Comparison of ENCODE assay signal across 8 cellular contexts in genomic region chr10:97718659-97719142, GRCh38. TPM values are rescaled to one million over a fixed set of nuclear protein-coding genes. Genes with fewer than 3 reads are reported as not detected.
DNase-seq lines count a peak whose midpoint lies in the region; ATAC-seq, FAIRE-seq and TF ChIP-seq lines count a peak whose summit lies in the region.

No MANE protein-coding gene starts in this region.

- no peaks in the 10 kb centered on the region for H3K9me3 ChIP-seq in A549

- H3K4me1 ChIP-seq in A549, result peaks cover 38% of the 10 kb centered on the region

- H3K4me2 ChIP-seq in A549, result peak overlapping the region; percentile 50

- ATAC-seq in A549 (peak; percentile 15 to 20; a peak in 4 of 6 replicates), HG03571 (IDR thresholded peaks at IDR 0.05; ENCODE audit: unreplicated experiment) (no peak)

- H3K27ac ChIP-seq in A549, result peak overlapping the region; percentile 69 to 81; a peak in 5 of 6 replicates

- no peak for TF ChIP-seq RAD21 in A549 (conservative IDR thresholded peaks at IDR 0.05 in 1 of 2, IDR thresholded peaks at IDR 0.05 in 1 of 2)

- WGBS in A549 (ENCODE audit: missing lambda C conversion rate), result 38% methylated on average over 8 of the region's 8 CpGs

- DNase-seq in A549 (ENCODE audit: low read depth in 1 of 2, low spot score in 1 of 2) (peak; percentile 41 to 63), LNCaP clone FGC (ENCODE audit: low read depth) (peak; percentile 99), cardiac fibroblast (ENCODE audit: low read depth in 2 of 2) (peak; percentile 44 to 59), mucosa of gallbladder (ENCODE audit: low spot score) (peak; percentile 83), NCI-H1694 (lab: John Stamatoyannopoulos, UW) (no peak)
- no peak for DNase-seq in activated T-cell treated with anti-CD3 and anti-CD28 coated beads, Interleukin-2, amount 50 U/mL, for 48 hours
- no peak for DNase-seq in stimulated activated CD4-positive, alpha-beta T cell treated with anti-CD3 and anti-CD28 coated beads, Interleukin-4, amount 100 ng/mL, for 1 hour

- CTCF ChIA-PET in A549 (lab: Yijun Ruan, JAX), result interaction anchor here (0.9 to 36.9 kb wide), 4 partner anchors 4 to 43 kb away, joined by 3 to 1127 read pairs (median 1006); partner anchors contain the start of genes AVPI1, MARVELD1 and ZFYVE27

- POLR2A ChIA-PET in A549 (lab: Yijun Ruan, JAX), result interaction anchor here (1.5 to 2.3 kb wide), 2 partner anchors 18 to 32 kb away, joined by 5 to 8 read pairs; partner anchors contain the start of genes AVPI1 and ZFYVE27

- H3K4me3 ChIP-seq in A549, result 0 out of 3 replicates have a peak overlapping the region, but pooled peaks have one; percentile 7
- no peak overlapping the region for H3K4me3 ChIP-seq in LNCaP clone FGC (ENCODE audit: low read depth, low read length)
- H3K4me3 ChIP-seq in cardiac fibroblast (replicated peaks in 1 of 2; ENCODE audit: low read depth in 2 of 2, low read length in 2 of 2), result no peak overlapping the region

- TF ChIP-seq CTCF in A549 (IDR thresholded peaks at IDR 0.05), result no peak
- no peak for TF ChIP-seq CTCF in LNCaP clone FGC (IDR thresholded peaks at IDR 0.05; ENCODE audit: control insufficient read depth, extremely low read depth, insufficient read depth)
- no peak for TF ChIP-seq CTCF in cardiac fibroblast (IDR thresholded peaks at IDR 0.05; ENCODE audit: low read depth, low read length)

- TF ChIP-seq POLR2A in A549 (IDR thresholded peaks at IDR 0.05; ENCODE audit: low read length), result no peak

- FAIRE-seq in A549 (lab: Jason Lieb, UNC), result peak; percentile 73

- no peak for TF ChIP-seq EP300 in A549 (IDR thresholded peaks at IDR 0.05)

TF ChIP-seq in A549, 52 proteins besides CTCF, POLR2A, EP300 and RAD21:
- TF ChIP-seq CEBPB (IDR thresholded peaks at IDR 0.05), result peak; percentile 43; a peak in 2 of 4 replicates
- no peak for TF ChIP-seq ZC3H11A (IDR thresholded peaks at IDR 0.05)
- no peak for TF ChIP-seq TP53 (CRISPR knock-in tag; IDR thresholded peaks at IDR 0.05)
- no peak for TF ChIP-seq TFCP2L1 (CRISPR knock-in tag; IDR thresholded peaks at IDR 0.05)
- peak in 1 of 2 experiments; percentile 23; a peak in 1 of 5 replicates for TF ChIP-seq JUN (IDR thresholded peaks at IDR 0.05)
- no peak for TF ChIP-seq KDM1A (IDR thresholded peaks at IDR 0.05; ENCODE audit: low read depth)
- no peak for TF ChIP-seq CBX2 (IDR thresholded peaks at IDR 0.05; ENCODE audit: borderline replicate concordance, low read depth)
- no peak for TF ChIP-seq RARB (CRISPR knock-in tag; IDR thresholded peaks at IDR 0.05)
- TF ChIP-seq, protein P1, sequence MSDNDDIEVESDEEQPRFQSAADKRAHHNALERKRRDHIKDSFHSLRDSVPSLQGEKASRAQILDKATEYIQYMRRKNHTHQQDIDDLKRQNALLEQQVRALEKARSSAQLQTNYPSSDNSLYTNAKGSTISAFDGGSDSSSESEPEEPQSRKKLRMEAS (IDR thresholded peaks at IDR 0.05), result peak; percentile 44; the same call in 1 of the 2 replicates
- TF ChIP-seq ELK1 (IDR thresholded peaks at IDR 0.05; ENCODE audit: low read depth, low read length), result no peak

RNA-seq across cellular contexts. Expression of gene MARVELD1, which starts 5.2 kb away (rescaled TPM):
- polyA plus RNA-seq in A549 (2011; rRNA removed), result 29.1 and 30.9 TPM in 2 replicates
- polyA plus RNA-seq in A549 (2012; cell fraction: cytosol; rRNA removed), result 24.7 and 37.8 TPM in 2 replicates
- polyA plus RNA-seq in A549 (2012; cell fraction: nucleus; rRNA removed), result 32.9 and 38.3 TPM in 2 replicates
- polyA plus RNA-seq in A549 (2017; fragmentation: RNase III; extraction: RNeasy Plus Mini Kit Qiagen cat#74134 plus additional on column Dnase treatment), result 27.4 to 31.7 TPM (median 31.3 TPM) in 3 replicates
- 18.4 and 18.9 TPM in 2 replicates for polyA minus RNA-seq in A549 (2011; rRNA and poly(A)+ RNA removed)
- total RNA-seq in mucosa of gallbladder, result 37.8 TPM

RNA-seq across cellular contexts. Expression of gene ZFYVE27, which starts 18.2 kb away (rescaled TPM):
- polyA plus RNA-seq in A549 (2011; rRNA removed) (17.1 and 20.2 TPM in 2 replicates), A549 (2017; fragmentation: RNase III; extraction: RNeasy Plus Mini Kit Qiagen cat#74134 plus additional on column Dnase treatment) (17.1 to 20.1 TPM (median 19.6 TPM) in 3 replicates)
- 18.3 and 21.1 TPM in 2 replicates for polyA plus RNA-seq in A549 (2012; cell fraction: cytosol; rRNA removed)
- 60.5 and 76.0 TPM in 2 replicates for polyA plus RNA-seq in A549 (2012; cell fraction: nucleus; rRNA removed)
- polyA minus RNA-seq in A549 (2011; rRNA and poly(A)+ RNA removed), result 19.6 and 21.2 TPM in 2 replicates
- total RNA-seq in mucosa of gallbladder, result 49.8 TPM

RNA-seq across cellular contexts. Expression of gene AVPI1, which starts 31.7 kb away (rescaled TPM):
- polyA plus RNA-seq in A549 (2011; rRNA removed) (48.7 and 64.1 TPM in 2 replicates), A549 (2017; fragmentation: RNase III; extraction: RNeasy Plus Mini Kit Qiagen cat#74134 plus additional on column Dnase treatment) (58.4 to 72.3 TPM (median 70.3 TPM) in 3 replicates)
- polyA plus RNA-seq in A549 (2012; cell fraction: cytosol; rRNA removed), result 66.1 and 88.3 TPM in 2 replicates
- 77.6 and 78.7 TPM in 2 replicates for polyA plus RNA-seq in A549 (2012; cell fraction: nucleus; rRNA removed)
- 41.9 and 47.2 TPM in 2 replicates for polyA minus RNA-seq in A549 (2011; rRNA and poly(A)+ RNA removed)
- total RNA-seq in mucosa of gallbladder, result 20.1 TPM

RNA-seq across cellular contexts. Expression of gene SFRP5, which starts 53.1 kb away (rescaled TPM):
- polyA plus RNA-seq in A549 (2011; rRNA removed), result 0.50 and 0.79 TPM in 2 replicates
- polyA plus RNA-seq in A549 (2012; cell fraction: cytosol; rRNA removed), result 1.0 and 1.3 TPM in 2 replicates
- polyA plus RNA-seq in A549 (2012; cell fraction: nucleus; rRNA removed), result 1.2 TPM in 2 replicates
- polyA plus RNA-seq in A549 (2017; fragmentation: RNase III; extraction: RNeasy Plus Mini Kit Qiagen cat#74134 plus additional on column Dnase treatment), result 0.83 to 1.3 TPM (median 1.2 TPM) in 3 replicates
- 0.29 and 0.37 TPM in 2 replicates for polyA minus RNA-seq in A549 (2011; rRNA and poly(A)+ RNA removed)
- total RNA-seq in mucosa of gallbladder, result 584 TPM

Comparison
In these comparisons a context has a peak if more than half of its experiments do, and no peak if none do; other contexts are left out.
1. DNase-seq: peak in A549 (2 of 2), LNCaP clone FGC (single experiment), cardiac fibroblast (2 of 2) and mucosa of gallbladder (single experiment); none in activated T-cell treated with anti-CD3 and anti-CD28 coated beads, Interleukin-2, amount 50 U/mL, for 48 hours (0 of 2), stimulated activated CD4-positive, alpha-beta T cell treated with anti-CD3 and anti-CD28 coated beads, Interleukin-4, amount 100 ng/mL, for 1 hour (single experiment) and NCI-H1694 (single experiment).